Comparison of ENCODE assay signal across 8 cellular contexts in genomic region chr11:5596611-5597201, GRCh38. TPM values are rescaled to one million over a fixed set of nuclear protein-coding genes. Genes with fewer than 3 reads are reported as not detected.
DNase-seq lines count a peak whose midpoint lies in the region; ATAC-seq and TF ChIP-seq lines count a peak whose summit lies in the region.

Gene TRIM6 (plus strand): TSS chr11:5596637. CDS start chr11:5596898, 261 bp downstream.

- TF ChIP-seq CTCF in GM12865 (IDR thresholded peaks at IDR 0.05; ENCODE audit: insufficient read depth, low read depth, low read length, missing control alignments), result no peak

- no peaks in the 10 kb centered on the region for H3K9me3 Mint-ChIP-seq in T-cell
- H3K9me3 Mint-ChIP-seq in naive B cell, result no peaks in the 10 kb centered on the region

- H3K4me3 ChIP-seq in GM12865 (ENCODE audit: low read depth, low read length), result peak within 1 kb of the TSS; percentile 72

- H3K27ac Mint-ChIP-seq in T-cell (peak within 1 kb of the TSS in 1 of 2 donors; percentile 16), naive B cell (peak within 1 kb of the TSS in 4 of 6 donors; percentile 36 to 76 (median 60))

- H3K27me3 Mint-ChIP-seq in T-cell (peaks cover 6 to 15% of the 10 kb centered on the region in 2 donors), naive B cell (no peaks in the 10 kb centered on the region)

- peak; percentile 56 for DNase-seq in GM12865 (ENCODE audit: low read depth)
- peak in 3 of 34 experiments; percentile 1 to 15 (median 4) for DNase-seq in T-cell
- peak; percentile 23 for DNase-seq in fibroblast of gingiva (ENCODE audit: low read depth)
- no peak for DNase-seq in naive B cell
- no peak for DNase-seq in SKM-1 (lab: John Stamatoyannopoulos, UW; ENCODE audit: unreplicated experiment)
- no peak for DNase-seq in NCI-H128 (lab: John Stamatoyannopoulos, UW; ENCODE audit: unreplicated experiment)
- no peak for DNase-seq in NCI-H187 (lab: John Stamatoyannopoulos, UW)

- H3K4me1 Mint-ChIP-seq in T-cell (peaks cover 6 to 11% (median 7%) of the 10 kb centered on the region in 3 donors), naive B cell (peaks cover 12 to 18% (median 13%) of the 10 kb centered on the region in 3 donors)

- CTCF ChIA-PET in T-cell (lab: Charles Lee), result no interaction called here

- H3K36me3 Mint-ChIP-seq in T-cell (no peaks in the 10 kb centered on the region), naive B cell (no peaks in the 10 kb centered on the region)

- H3K4me3 Mint-ChIP-seq in T-cell, result peak within 1 kb of the TSS; percentile 70 to 72 (median 72)
- peak within 1 kb of the TSS; percentile 80 to 95 (median 89) for H3K4me3 Mint-ChIP-seq in naive B cell

- POLR2A ChIA-PET in T-cell (lab: Charles Lee), result no interaction called here

- ATAC-seq in HG02610 (IDR thresholded peaks at IDR 0.05; ENCODE audit: unreplicated experiment) (peak; percentile 32), T-cell (replicated peaks in 1 of 4) (no peak), naive B cell (ENCODE audit: low read depth in 2 of 2) (peak in 1 of 2 donors; percentile 29)

RNA-seq across cellular contexts. Expression of gene TRIM6, which starts in this region (rescaled TPM):
- under 1 TPM in 2 of 5 donors, not detected in 3; 0.13 to 0.14 TPM for total RNA-seq in T-cell
- polyA plus RNA-seq in naive B cell (ENCODE audit: low read depth in 6 of 6), result under 1 TPM in 1 of 6 donors, not detected in 5; 0.22 TPM

Comparison
In these comparisons a context has a peak if more than half of its experiments do, and no peak if none do; other contexts are left out.
1. DNase-seq: peak in GM12865 (single experiment) and fibroblast of gingiva (single experiment); none in naive B cell (single experiment), SKM-1 (single experiment), NCI-H128 (single experiment) and NCI-H187 (0 of 2).